ENCODE assay signal across 2 cellular contexts in genomic region chr22:50739894-50740293, GRCh38.
TF ChIP-seq lines count a peak whose summit lies in the region.

No MANE protein-coding gene starts in this region.

TF ChIP-seq in SK-N-SH, 30 proteins besides CTCF, POLR2A, EP300 and RAD21 (continued from another document):
- TF ChIP-seq USF1 (IDR thresholded peaks at IDR 0.05; ENCODE audit: borderline replicate concordance, low read depth) (peak; percentile 56; the same call in 1 of the 2 replicates), EZH2phosphoT487 (IDR thresholded peaks at IDR 0.05; ENCODE audit: borderline replicate concordance, low read depth) (no peak), TEAD4 (IDR thresholded peaks at IDR 0.05; ENCODE audit: borderline replicate concordance, insufficient read depth) (no peak), RFX5 (IDR thresholded peaks at IDR 0.05; ENCODE audit: low read length) (no peak)

TF ChIP-seq in SK-N-SH treated with all-trans-retinoic acid at 6 μM for 48 hours, 23 proteins besides CTCF, POLR2A, EP300 and RAD21 (continued from another document):
- TF ChIP-seq POU6F1 (CRISPR knock-in tag; IDR thresholded peaks at IDR 0.05; ENCODE audit: borderline replicate concordance, low read depth) (no peak), ARNTL (CRISPR knock-in tag; IDR thresholded peaks at IDR 0.05; ENCODE audit: borderline replicate concordance, low read depth) (no peak), GLIS3 (CRISPR knock-in tag; IDR thresholded peaks at IDR 0.05) (no peak), ZNF70 (CRISPR knock-in tag; IDR thresholded peaks at IDR 0.05) (no peak), TSHZ2 (CRISPR knock-in tag; IDR thresholded peaks at IDR 0.05) (no peak), ZC3H10 (CRISPR knock-in tag; IDR thresholded peaks at IDR 0.05) (no peak), CSRNP3 (CRISPR knock-in tag; IDR thresholded peaks at IDR 0.05) (no peak), CSDC2 (CRISPR knock-in tag; IDR thresholded peaks at IDR 0.05) (no peak)
TF ChIP-seq in SK-N-SH treated with all-trans-retinoic acid at 6 μM for 48 hours: peak in this region for 0.
